1 cellular context compared by ENCODE assay signal in genomic region chr2:196598846-196599245, GRCh38.
TF ChIP-seq lines count a peak whose summit lies in the region.

No MANE protein-coding gene starts in this region.

TF ChIP-seq in IMR-90, 13 proteins besides CTCF, POLR2A, EP300 and RAD21 (continued from another document):
- TF ChIP-seq USF2 (IDR thresholded peaks at IDR 0.05; ENCODE audit: low read depth, low read length) (no peak), BHLHE40 (IDR thresholded peaks at IDR 0.05; ENCODE audit: low read depth, low read length) (no peak), MAFK (IDR thresholded peaks at IDR 0.05; ENCODE audit: low read depth, low read length) (no peak), ELK1 (IDR thresholded peaks at IDR 0.05; ENCODE audit: borderline replicate concordance, low read depth, low read length) (no peak), SMC3 (IDR thresholded peaks at IDR 0.05; ENCODE audit: low read depth, low read length) (no peak)
